8 cellular contexts compared by ENCODE assay signal in the genomic region with DNA sequence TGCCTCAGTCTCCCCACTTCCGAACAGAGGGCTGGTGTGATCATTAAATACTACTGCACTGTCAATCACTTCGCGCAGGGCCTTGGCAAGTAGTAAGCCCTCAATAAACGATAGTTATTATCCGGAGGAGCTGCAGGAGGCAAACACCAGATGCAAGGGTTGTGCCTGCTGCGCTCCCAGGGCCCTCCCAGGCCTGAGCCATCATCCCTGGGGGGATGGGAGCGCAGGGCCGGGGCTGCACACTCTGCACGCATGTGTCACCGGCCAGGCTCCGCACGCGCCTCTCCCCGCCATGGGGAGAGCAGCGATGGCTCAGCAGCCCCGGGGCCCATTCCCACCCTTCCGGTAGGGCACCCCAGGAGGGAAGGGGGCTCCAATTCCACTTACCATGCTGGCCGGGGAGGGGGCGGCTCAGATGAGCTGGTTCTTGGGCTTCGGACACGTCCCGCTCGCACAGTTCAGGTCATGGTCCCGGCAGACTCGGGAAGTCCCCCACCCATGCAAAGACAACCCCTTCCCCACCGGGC. TPM values are rescaled to one million over a fixed set of nuclear protein-coding genes. Genes with fewer than 3 reads are reported as not detected.
A peak's percentile ranks its signal among the peaks of the same experiment; 100 is the strongest.
DNase-seq lines count a peak whose midpoint lies in the region; ATAC-seq and TF ChIP-seq lines count a peak whose summit lies in the region.

No MANE protein-coding gene starts in this region.

- H3K27ac ChIP-seq in cardiac muscle cell (no peak overlapping the region), trophoblast cell (ENCODE audit: low read depth, low read length) (no peak overlapping the region)

- ATAC-seq in GM19023 (IDR thresholded peaks at IDR 0.05; ENCODE audit: unreplicated experiment) (peak; percentile 48), SK-N-SH treated with all-trans-retinoic acid at 6 μM for 48 hours (peak; percentile 89)

- H3K18ac ChIP-seq in trophoblast cell (ENCODE audit: low read length): peak overlapping the region; percentile 40

- no peak overlapping the region for H2BK5ac ChIP-seq in trophoblast cell (ENCODE audit: low read depth, low read length, poor library complexity)

- H3K36me3 ChIP-seq in adipocyte (ENCODE audit: control insufficient read depth, insufficient read depth, low read length, severe bottlenecking) (peaks cover 13% of the 10 kb centered on the region), cardiac muscle cell (peaks cover 3% of the 10 kb centered on the region), trophoblast cell (ENCODE audit: control insufficient read depth in 1 of 2, insufficient read depth in 2 of 2, low read length in 2 of 2) (peaks cover 2 to 11% of the 10 kb centered on the region in 2 experiments)

- peak overlapping the region; percentile 77 for H3K4ac ChIP-seq in trophoblast cell (ENCODE audit: low read depth, low read length)

- H3K23ac ChIP-seq in trophoblast cell (ENCODE audit: low read length): no peak overlapping the region

- peak overlapping the region; percentile 6 for H3K14ac ChIP-seq in trophoblast cell (ENCODE audit: low read length)

- peak overlapping the region; percentile 7 for H4K8ac ChIP-seq in trophoblast cell (ENCODE audit: low read depth, low read length)

- peak; percentile 93 for DNase-seq in AG20443 (ENCODE audit: low spot score)
- DNase-seq in HuH-7 (ENCODE audit: low spot score): peak; percentile 60
- DNase-seq in adipocyte (ENCODE audit: low read depth): peak; percentile 87
- DNase-seq in cardiac muscle cell (ENCODE audit: low read depth in 1 of 2, low spot score in 1 of 2): peak; percentile 69 to 72
- peak; percentile 71 to 75 for DNase-seq in trophoblast cell
- DNase-seq in ureter (ENCODE audit: low spot score): peak; percentile 72

- H3K79me1 ChIP-seq in trophoblast cell (ENCODE audit: low read length): peaks cover 10% of the 10 kb centered on the region

- WGBS in trophoblast cell (ENCODE audit: extremely low coverage, insufficient coverage, insufficient read length): no CpG with 5 or more reads among the region's 26 CpGs

- no peak for TF ChIP-seq CTCF in cardiac muscle cell (IDR thresholded peaks at IDR 0.05; ENCODE audit: low read depth, low read length)

- H3K27me3 ChIP-seq in adipocyte (replicated peaks; ENCODE audit: control insufficient read depth, insufficient read depth, low read length) (no peaks in the 10 kb centered on the region), cardiac muscle cell (no peaks in the 10 kb centered on the region), trophoblast cell (ENCODE audit: insufficient read depth, low read length) (no peaks in the 10 kb centered on the region)

- H2BK12ac ChIP-seq in trophoblast cell (ENCODE audit: low read length): no peak overlapping the region

- H3K9me3 ChIP-seq in adipocyte (ENCODE audit: control insufficient read depth, low read length) (no peaks in the 10 kb centered on the region), cardiac muscle cell (ENCODE audit: low read depth) (no peaks in the 10 kb centered on the region), trophoblast cell (ENCODE audit: insufficient read depth, low read depth, low read length) (no peaks in the 10 kb centered on the region)

- H3K4me2 ChIP-seq in trophoblast cell (ENCODE audit: low read length): peak overlapping the region; percentile 89

- peaks cover 10% of the 10 kb centered on the region for H3K79me2 ChIP-seq in trophoblast cell (ENCODE audit: control insufficient read depth, insufficient read depth, low read length, poor library complexity)

- H3K4me1 ChIP-seq in adipocyte (ENCODE audit: control insufficient read depth, insufficient read depth, low read length) (peaks cover 16% of the 10 kb centered on the region), cardiac muscle cell (ENCODE audit: low read depth) (peaks cover 4% of the 10 kb centered on the region), trophoblast cell (ENCODE audit: control insufficient read depth in 1 of 2, insufficient read depth in 2 of 2, low read length in 2 of 2) (peaks cover 7 to 12% of the 10 kb centered on the region in 2 experiments)

- H2AFZ ChIP-seq in trophoblast cell (ENCODE audit: insufficient read depth, low read length, poor library complexity): peak overlapping the region; percentile 3

- H3K9ac ChIP-seq in adipocyte (ENCODE audit: low read length) (peak overlapping the region; percentile 93), trophoblast cell (ENCODE audit: low read length) (peak overlapping the region; percentile 83)

- no peak overlapping the region for H2BK120ac ChIP-seq in trophoblast cell (ENCODE audit: insufficient read depth, low read length, poor library complexity)

- H3K4me3 ChIP-seq in adipocyte (ENCODE audit: low read length) (peak overlapping the region; percentile 94), cardiac muscle cell (peak overlapping the region; percentile 76), trophoblast cell (ENCODE audit: low read depth, low read length) (peak overlapping the region; percentile 88)

- H2AK5ac ChIP-seq in trophoblast cell (ENCODE audit: low read length): peak overlapping the region; percentile 64

- H4K91ac ChIP-seq in trophoblast cell (ENCODE audit: low read depth, low read length): peak overlapping the region; percentile 72

- peak overlapping the region; percentile 29 for H4K12ac ChIP-seq in trophoblast cell (ENCODE audit: low read depth, low read length)

TF ChIP-seq in SK-N-SH treated with all-trans-retinoic acid at 6 μM for 48 hours, 23 proteins besides CTCF, POLR2A, EP300 and RAD21:
- TF ChIP-seq, protein P1, sequence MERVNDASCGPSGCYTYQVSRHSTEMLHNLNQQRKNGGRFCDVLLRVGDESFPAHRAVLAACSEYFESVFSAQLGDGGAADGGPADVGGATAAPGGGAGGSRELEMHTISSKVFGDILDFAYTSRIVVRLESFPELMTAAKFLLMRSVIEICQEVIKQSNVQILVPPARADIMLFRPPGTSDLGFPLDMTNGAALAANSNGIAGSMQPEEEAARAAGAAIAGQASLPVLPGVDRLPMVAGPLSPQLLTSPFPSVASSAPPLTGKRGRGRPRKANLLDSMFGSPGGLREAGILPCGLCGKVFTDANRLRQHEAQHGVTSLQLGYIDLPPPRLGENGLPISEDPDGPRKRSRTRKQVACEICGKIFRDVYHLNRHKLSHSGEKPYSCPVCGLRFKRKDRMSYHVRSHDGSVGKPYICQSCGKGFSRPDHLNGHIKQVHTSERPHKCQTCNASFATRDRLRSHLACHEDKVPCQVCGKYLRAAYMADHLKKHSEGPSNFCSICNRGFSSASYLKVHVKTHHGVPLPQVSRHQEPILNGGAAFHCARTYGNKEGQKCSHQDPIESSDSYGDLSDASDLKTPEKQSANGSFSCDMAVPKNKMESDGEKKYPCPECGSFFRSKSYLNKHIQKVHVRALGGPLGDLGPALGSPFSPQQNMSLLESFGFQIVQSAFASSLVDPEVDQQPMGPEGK (CRISPR knock-in tag; IDR thresholded peaks at IDR 0.05; ENCODE audit: borderline replicate concordance): no peak
- TF ChIP-seq ISL1 (CRISPR knock-in tag; IDR thresholded peaks at IDR 0.05): no peak
- TF ChIP-seq TCF4 (CRISPR knock-in tag; IDR thresholded peaks at IDR 0.05; ENCODE audit: borderline replicate concordance): peak; percentile 33; the same call in 1 of the 2 replicates
- no peak for TF ChIP-seq OSR1 (CRISPR knock-in tag; IDR thresholded peaks at IDR 0.05)
- no peak for TF ChIP-seq ZC3H10 (CRISPR knock-in tag; IDR thresholded peaks at IDR 0.05)

RNA-seq across cellular contexts. Expression of a gene that starts 0.7 kb away (rescaled TPM):
- total RNA-seq in cardiac muscle cell (72.5 and 79.8 TPM in 2 replicates), ureter (145 TPM)
- polyA plus RNA-seq in cardiac muscle cell: 34.8 and 45.1 TPM in 2 replicates
- polyA plus RNA-seq in trophoblast cell (2013): 32.7 and 36.0 TPM in 2 replicates
